ENCODE assay signal across 2 cellular contexts in genomic region chr4:3407930-3408792, GRCh38.
TF ChIP-seq lines count a peak whose summit lies in the region.

No MANE protein-coding gene starts in this region.

TF ChIP-seq in WTC11, 78 proteins besides CTCF, POLR2A, EP300 and RAD21:
- TF ChIP-seq OVOL2 (CRISPR knock-in tag; IDR thresholded peaks at IDR 0.05; ENCODE audit: borderline replicate concordance) (no peak), GABPB1 (CRISPR knock-in tag; IDR thresholded peaks at IDR 0.05) (0 out of 2 replicates have a peak, but pooled peaks have one; percentile 34)
TF ChIP-seq in WTC11: peak in this region for 1.

TF ChIP-seq in HepG2, 621 proteins besides CTCF, POLR2A, EP300 and RAD21 (continues in another document):
- TF ChIP-seq PTBP1 (IDR thresholded peaks at IDR 0.05; ENCODE audit: low read depth, low read length, poor library complexity, severe bottlenecking) (no peak), ZNF12 (CRISPR knock-in tag; IDR thresholded peaks at IDR 0.05) (peak; percentile 52), ARID2 (CRISPR knock-in tag; IDR thresholded peaks at IDR 0.05; ENCODE audit: borderline replicate concordance) (no peak), TAF1 (CRISPR knock-in tag; IDR thresholded peaks at IDR 0.05) (peak; percentile 24; the same call in 1 of the 2 replicates), ELK4 (CRISPR knock-in tag; IDR thresholded peaks at IDR 0.05; ENCODE audit: borderline replicate concordance) (no peak), YY1 (IDR thresholded peaks at IDR 0.05; ENCODE audit: insufficient read depth, insufficient replicate concordance, low read depth, low read length) (peak; percentile 50), PAXIP1 (CRISPR knock-in tag; conservative IDR thresholded peaks at IDR 0.05) (peak; percentile 83), FOXK1 (CRISPR knock-in tag; IDR thresholded peaks at IDR 0.05; ENCODE audit: borderline replicate concordance, low read depth) (peak; percentile 58; the same call in 1 of the 2 replicates), SOX13 (IDR thresholded peaks at IDR 0.05) (0 out of 2 replicates have a peak, but pooled peaks have one; percentile 20), SOX13 (CRISPR knock-in tag; conservative IDR thresholded peaks at IDR 0.05 in 1 of 2, IDR thresholded peaks at IDR 0.05 in 1 of 2) (peak in 1 of 2 experiments; percentile 82; a peak in 1 of 4 replicates), SRSF1 (optimal IDR thresholded peaks at IDR 0.05; ENCODE audit: low read depth, low read length) (no peak), CREB1 (IDR thresholded peaks at IDR 0.05) (peak; percentile 64; the same call in 1 of the 2 replicates), CREB1 (CRISPR knock-in tag; IDR thresholded peaks at IDR 0.05) (peak; percentile 57; the same call in 1 of the 2 replicates), ZSCAN12 (CRISPR knock-in tag; IDR thresholded peaks at IDR 0.05) (no peak), HOXA5 (CRISPR knock-in tag; IDR thresholded peaks at IDR 0.05) (peak; percentile 87; the same call in 1 of the 2 replicates), MIER2 (CRISPR knock-in tag; IDR thresholded peaks at IDR 0.05) (peak; percentile 26; the same call in 1 of the 2 replicates), ZNF263 (CRISPR knock-in tag; IDR thresholded peaks at IDR 0.05) (peak; percentile 61; the same call in 1 of the 2 replicates), MYPOP (CRISPR knock-in tag; IDR thresholded peaks at IDR 0.05) (peak; percentile 29; the same call in 1 of the 2 replicates), PAWR (CRISPR knock-in tag; IDR thresholded peaks at IDR 0.05; ENCODE audit: borderline replicate concordance) (no peak), ZNF567 (CRISPR knock-in tag; IDR thresholded peaks at IDR 0.05; ENCODE audit: borderline replicate concordance) (no peak), ZSCAN29 (CRISPR knock-in tag; conservative IDR thresholded peaks at IDR 0.05) (0 out of 2 replicates have a peak, but pooled peaks have one; percentile 40), ZNF800 (CRISPR knock-in tag; IDR thresholded peaks at IDR 0.05) (peak; percentile 54; the same call in 1 of the 2 replicates), ZNF569 (CRISPR knock-in tag; IDR thresholded peaks at IDR 0.05; ENCODE audit: borderline replicate concordance) (no peak), ZNF737 (CRISPR knock-in tag; IDR thresholded peaks at IDR 0.05; ENCODE audit: borderline replicate concordance) (no peak), AHR (CRISPR knock-in tag; IDR thresholded peaks at IDR 0.05) (no peak), ZNF546 (CRISPR knock-in tag; conservative IDR thresholded peaks at IDR 0.05) (no peak), TBP (CRISPR knock-in tag; IDR thresholded peaks at IDR 0.05) (no peak), ZSCAN30 (CRISPR knock-in tag; IDR thresholded peaks at IDR 0.05) (no peak), EZH2 (conservative IDR thresholded peaks at IDR 0.05; ENCODE audit: low read depth, low read length) (no peak), CREM (IDR thresholded peaks at IDR 0.05) (peak; percentile 63; the same call in 1 of the 2 replicates), CREM (CRISPR knock-in tag; IDR thresholded peaks at IDR 0.05) (no peak), ZBTB1 (CRISPR knock-in tag; IDR thresholded peaks at IDR 0.05; ENCODE audit: borderline replicate concordance) (no peak), POGK (CRISPR knock-in tag; conservative IDR thresholded peaks at IDR 0.05) (peak; percentile 79), ZNF543 (CRISPR knock-in tag; IDR thresholded peaks at IDR 0.05) (peak; percentile 66), MXD4 (CRISPR knock-in tag; IDR thresholded peaks at IDR 0.05) (peak; percentile 64), AHDC1 (CRISPR knock-in tag; IDR thresholded peaks at IDR 0.05; ENCODE audit: borderline replicate concordance) (peak; percentile 61; the same call in 1 of the 2 replicates), HMGXB3 (CRISPR knock-in tag; IDR thresholded peaks at IDR 0.05; ENCODE audit: borderline replicate concordance) (peak; percentile 46; the same call in 1 of the 2 replicates), ZFY (CRISPR knock-in tag; IDR thresholded peaks at IDR 0.05) (peak; percentile 70), GTF2F1 (IDR thresholded peaks at IDR 0.05; ENCODE audit: low read length) (no peak), GABPB1 (CRISPR knock-in tag; IDR thresholded peaks at IDR 0.05) (no peak; the same call in 1 of the 2 replicates)
